9 cellular contexts compared by ENCODE assay signal in the genomic region with DNA sequence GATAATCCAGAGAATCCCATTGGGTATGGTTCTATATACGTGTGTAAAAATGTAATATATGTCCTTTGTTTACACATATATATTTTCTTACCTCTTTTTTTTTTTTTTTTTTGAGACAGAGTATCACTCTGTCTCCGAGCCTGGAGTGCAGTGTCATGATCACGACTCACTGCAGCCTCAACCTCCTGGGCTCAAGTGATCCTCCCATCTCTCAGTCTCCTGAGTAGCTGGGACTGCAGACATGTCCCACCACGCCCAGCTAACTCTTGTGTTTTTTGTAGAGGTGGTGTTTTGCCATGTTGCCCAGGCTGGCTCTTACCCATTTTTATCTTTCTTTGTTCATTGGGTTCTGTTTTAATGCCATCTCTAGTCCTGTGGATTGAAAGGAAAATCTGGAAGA. TPM values are rescaled to one million over a fixed set of nuclear protein-coding genes. Genes with fewer than 3 reads are reported as not detected.
DNase-seq lines count a peak whose midpoint lies in the region; ATAC-seq and TF ChIP-seq lines count a peak whose summit lies in the region.
"Had no signal": no experiment of that assay in that cellular context is flagged by ENCODE, and none has a peak within 500 bp of the region (broad histone marks: within the 10 kb centered on the region; RNA-seq: fewer than 3 reads in every experiment).

No MANE protein-coding gene starts in this region.

- peak overlapping the region; percentile 63 to 94 (median 80) for H3K4me2 ChIP-seq in BLaER1 treated with 17β-estradiol and CSF1 and Interleukin-3, amounts not matched to agents 10 nM and 100 nM

- TF ChIP-seq CTCF in HFFc6 (IDR thresholded peaks at IDR 0.05): no peak
- no peak for TF ChIP-seq CTCF in colonic mucosa (IDR thresholded peaks at IDR 0.05)

- intact Hi-C loops in colonic mucosa (cut with DNase I): no loop called here

- H3K27me3 Mint-ChIP-seq in HFFc6 (ENCODE audit: insufficient read depth): peaks cover 1% of the 10 kb centered on the region
- H3K27me3 Mint-ChIP-seq in activated naive CD8-positive, alpha-beta T cell treated with anti-CD3 and anti-CD28 coated beads for 36 hours: no peaks in the 10 kb centered on the region

- peaks cover 80 to 100% (median 91%) of the 10 kb centered on the region in 11 experiments for H3K36me3 ChIP-seq in BLaER1 treated with 17β-estradiol and CSF1 and Interleukin-3, amounts not matched to agents 10 nM and 100 nM
- H3K36me3 ChIP-seq in muscle layer of duodenum (ENCODE audit: control insufficient read depth in 1 of 2, insufficient read depth in 2 of 2, low read length in 2 of 2): peaks cover 30 to 41% of the 10 kb centered on the region in 2 donors
- peaks cover 10% of the 10 kb centered on the region for H3K36me3 ChIP-seq in colonic mucosa

- peaks cover 0 to 78% (median 39%) of the 10 kb centered on the region in 11 experiments; a peak in 18 of 22 replicates for H4K20me1 ChIP-seq in BLaER1 treated with 17β-estradiol and CSF1 and Interleukin-3, amounts not matched to agents 10 nM and 100 nM

- H3K27ac Mint-ChIP-seq in HFFc6: peak overlapping the region; percentile 92
- H3K27ac Mint-ChIP-seq in activated naive CD8-positive, alpha-beta T cell treated with anti-CD3 and anti-CD28 coated beads for 36 hours: peak overlapping the region; percentile 66

- H3K4me1 ChIP-seq in BLaER1 treated with 17β-estradiol and CSF1 and Interleukin-3, amounts not matched to agents 10 nM and 100 nM: peaks cover 27 to 35% (median 30%) of the 10 kb centered on the region in 10 experiments
- H3K4me1 ChIP-seq in muscle layer of duodenum (ENCODE audit: control insufficient read depth in 1 of 2, insufficient read depth in 2 of 2, low read length in 2 of 2): peaks cover 0 to 3% of the 10 kb centered on the region in 2 donors
- no peaks in the 10 kb centered on the region for H3K4me1 ChIP-seq in colonic mucosa

- peaks cover 0 to 22% (median 5%) of the 10 kb centered on the region in 11 experiments; a peak in 10 of 22 replicates for H3K9me3 ChIP-seq in BLaER1 treated with 17β-estradiol and CSF1 and Interleukin-3, amounts not matched to agents 10 nM and 100 nM (replicated peaks in 1 of 11)
- H3K9me3 ChIP-seq in muscle layer of duodenum (ENCODE audit: control insufficient read depth in 1 of 2, low read length in 2 of 2) (no peaks in the 10 kb centered on the region), colonic mucosa (no peaks in the 10 kb centered on the region)

- H3K9ac ChIP-seq in BLaER1 treated with 17β-estradiol and CSF1 and Interleukin-3, amounts not matched to agents 10 nM and 100 nM: peak overlapping the region; percentile 39 to 74 (median 61); a peak in 21 of 22 replicates
- H3K9ac ChIP-seq in colonic mucosa (ENCODE audit: low read depth in 2 of 2, low read length in 2 of 2): no peak overlapping the region

- peaks cover 44% of the 10 kb centered on the region for H3K36me3 Mint-ChIP-seq in HFFc6 (ENCODE audit: low read depth)
- H3K36me3 Mint-ChIP-seq in activated naive CD8-positive, alpha-beta T cell treated with anti-CD3 and anti-CD28 coated beads for 36 hours: peaks cover 47% of the 10 kb centered on the region

- no peaks in the 10 kb centered on the region for H3K9me3 Mint-ChIP-seq in HFFc6
- no peaks in the 10 kb centered on the region for H3K9me3 Mint-ChIP-seq in activated naive CD8-positive, alpha-beta T cell treated with anti-CD3 and anti-CD28 coated beads for 36 hours

- no peaks in the 10 kb centered on the region for H3K27me3 ChIP-seq in BLaER1 treated with 17β-estradiol and CSF1 and Interleukin-3, amounts not matched to agents 10 nM and 100 nM
- no peaks in the 10 kb centered on the region for H3K27me3 ChIP-seq in muscle layer of duodenum (ENCODE audit: low read depth, low read length)
- no peaks in the 10 kb centered on the region for H3K27me3 ChIP-seq in colonic mucosa

- H3K4me3 ChIP-seq in BLaER1 treated with 17β-estradiol and CSF1 and Interleukin-3, amounts not matched to agents 10 nM and 100 nM: peak overlapping the region in 7 of 10 experiments; percentile 8 to 34 (median 22); a peak in 9 of 20 replicates
- peak overlapping the region; percentile 40 to 44 for H3K4me3 ChIP-seq in muscle layer of duodenum (ENCODE audit: low read depth in 1 of 2, low read length in 2 of 2)
- H3K4me3 ChIP-seq in colonic mucosa: no peak overlapping the region

- H3K27ac ChIP-seq in BLaER1 treated with 17β-estradiol and CSF1 and Interleukin-3, amounts not matched to agents 10 nM and 100 nM: peak overlapping the region in 10 of 11 experiments; percentile 44 to 80 (median 70); a peak in 21 of 22 replicates
- H3K27ac ChIP-seq in muscle layer of duodenum (ENCODE audit: low read length) (no peak overlapping the region), colonic mucosa (no peak overlapping the region)

- H3K4me1 Mint-ChIP-seq in HFFc6 (ENCODE audit: low read depth): peaks cover 39% of the 10 kb centered on the region
- H3K4me1 Mint-ChIP-seq in activated naive CD8-positive, alpha-beta T cell treated with anti-CD3 and anti-CD28 coated beads for 36 hours: peaks cover 58% of the 10 kb centered on the region

- ATAC-seq in HG02588 (IDR thresholded peaks at IDR 0.05; ENCODE audit: unreplicated experiment) (no peak), GM21423 (IDR thresholded peaks at IDR 0.05; ENCODE audit: unreplicated experiment) (no peak)

- H3K4me3 Mint-ChIP-seq in HFFc6: peak overlapping the region; percentile 78
- peak overlapping the region; percentile 16 for H3K4me3 Mint-ChIP-seq in activated naive CD8-positive, alpha-beta T cell treated with anti-CD3 and anti-CD28 coated beads for 36 hours

- peak; percentile 43 for DNase-seq in HFFc6
- DNase-seq in activated naive CD8-positive, alpha-beta T cell treated with anti-CD3 and anti-CD28 coated beads for 36 hours: no peak
- DNase-seq in stimulated activated CD4-positive, alpha-beta T cell treated with anti-CD3 and anti-CD28 coated beads, Interleukin-1b, Interleukin-23, amount 100 ng/mL, for 48 hours: no peak
- DNase-seq in colonic mucosa: no peak
- DNase-seq: MM.1S had no signal

RNA-seq across cellular contexts. Expression of gene ZBTB17, which starts 59.5 kb away (rescaled TPM):
- total RNA-seq in HFFc6 (2021; fragmentation: NEBNext Ultra II Directional; extraction: Animal tissue kit (Norgen Biotek cat#: 25700)): 10 to 100 TPM; 22.5 to 25.4 (median 24.1) TPM
- 10 to 100 TPM; 52.3 to 56.1 TPM for total RNA-seq in activated naive CD8-positive, alpha-beta T cell treated with anti-CD3 and anti-CD28 coated beads for 36 hours
- total RNA-seq in colonic mucosa: 10 to 100 TPM; 24.9 to 36.3 TPM

Comparison
In these comparisons a context has a peak if more than half of its experiments do, and no peak if none do; other contexts are left out.
1. H3K27ac ChIP-seq: peak in BLaER1 treated with 17β-estradiol and CSF1 and Interleukin-3, amounts not matched to agents 10 nM and 100 nM (10 of 11); none in muscle layer of duodenum (single experiment) and colonic mucosa (single experiment).
2. H3K9ac ChIP-seq: peak in BLaER1 treated with 17β-estradiol and CSF1 and Interleukin-3, amounts not matched to agents 10 nM and 100 nM (11 of 11); none in colonic mucosa (0 of 2).